In the genomic region with DNA sequence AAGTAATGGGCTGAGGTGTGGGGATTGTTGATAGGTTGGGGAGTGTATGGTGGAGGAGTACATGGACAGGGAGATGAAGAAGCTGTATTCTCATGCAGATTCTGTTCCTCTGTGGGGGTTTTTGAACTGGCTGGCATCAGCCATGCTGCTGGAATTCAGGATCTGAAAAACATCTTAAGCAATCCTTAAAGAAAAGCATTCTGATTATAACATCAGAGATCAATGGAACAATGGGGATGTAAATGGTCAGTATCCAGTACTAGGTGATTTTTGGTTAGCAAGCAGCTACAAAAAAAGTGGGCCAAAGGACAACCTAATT, we compare ENCODE assay signal across 25 cellular contexts.
"Had no signal": no experiment of that assay in that cellular context is flagged by ENCODE, and none has a peak within 500 bp of the region (broad histone marks: within the 10 kb centered on the region; RNA-seq: fewer than 3 reads in every experiment).

No MANE protein-coding gene starts in this region.

- H3K27ac Mint-ChIP-seq: activated CD4-positive, alpha-beta T cell treated with anti-CD3 and anti-CD28 coated beads, Interleukin-2, amount 10 ng/mL, durations not matched to agents 7 days and 5 days; activated CD8-positive, alpha-beta T cell treated with anti-CD3 and anti-CD28 coated beads for 36 hours; activated naive CD4-positive, alpha-beta T cell treated with anti-CD3 and anti-CD28 coated beads, Interleukin-2, amount 50 U/mL, for 72 hours; activated T-helper 2 cell treated with anti-CD3 and anti-CD28 coated beads, Interferon-gamma antibody, Interleukin-2, Interleukin-4, amounts not matched to agents 10 μg/mL and 5 μg/mL and 100 μg/mL, durations not matched to agents 14 hours and 24 hours and 36 hours; mesothelial cell of epicardium; naive B cell; stimulated activated memory B cell treated with anti-CD40 and anti-IgM and Interleukin-4, amounts not matched to agents 10 μg/mL and 1 μg/mL and 100 μg/mL, for 72 hours; stimulated activated naive CD8-positive, alpha-beta T cell treated with anti-CD3 and anti-CD28 coated beads, Interleukin-15, amount 100 ng/mL, for 72 hours had no signal

- H3K4me3 ChIP-seq: gastroesophageal sphincter, pancreas, prostate gland, smooth muscle cell, upper lobe of left lung, vagina had no signal

- H3K4me1 Mint-ChIP-seq: activated CD4-positive, alpha-beta T cell treated with anti-CD3 and anti-CD28 coated beads, Interleukin-2, amount 10 ng/mL, durations not matched to agents 7 days and 5 days; naive B cell; stimulated activated memory B cell treated with anti-CD40 and anti-IgM and Interleukin-4, amounts not matched to agents 10 μg/mL and 1 μg/mL and 100 μg/mL, for 72 hours; stimulated activated naive CD8-positive, alpha-beta T cell treated with anti-CD3 and anti-CD28 coated beads, Interleukin-15, amount 100 ng/mL, for 72 hours had no signal

- H3K9me3 ChIP-seq: pancreas, prostate gland, vagina had no signal

- H3K4me2 ChIP-seq: smooth muscle cell had no signal

- H3K27me3 Mint-ChIP-seq: activated CD4-positive, alpha-beta T cell treated with anti-CD3 and anti-CD28 coated beads, Interleukin-2, amount 10 ng/mL, durations not matched to agents 7 days and 5 days; activated CD8-positive, alpha-beta T cell treated with anti-CD3 and anti-CD28 coated beads for 36 hours; stimulated activated naive CD8-positive, alpha-beta T cell treated with anti-CD3 and anti-CD28 coated beads, Interleukin-15, amount 100 ng/mL, for 72 hours had no signal

- H3K27ac ChIP-seq: gastroesophageal sphincter, pancreas, prostate gland, upper lobe of left lung, vagina had no signal

- DNase-seq: activated CD4-positive, alpha-beta T cell treated with anti-CD3 and anti-CD28 coated beads for 1 hour; activated CD4-positive, alpha-beta T cell treated with anti-CD3 and anti-CD28 coated beads, Interleukin-2, amount 10 ng/mL, durations not matched to agents 7 days and 5 days; activated CD8-positive, alpha-beta T cell treated with anti-CD3 and anti-CD28 coated beads for 36 hours; activated T-cell treated with anti-CD3 and anti-CD28 coated beads, Interleukin-2, amount 50 U/mL, for 48 hours; anterior cingulate cortex; dermis blood vessel endothelial cell; effector CD4-positive, alpha-beta T cell; hippocampal formation; naive B cell; nucleus accumbens; pancreas; stimulated activated CD4-positive, alpha-beta T cell treated with anti-CD3 and anti-CD28 coated beads, Interleukin-1b, Interleukin-23, amount 100 ng/mL, for 48 hours; stimulated activated CD4-positive, alpha-beta T cell treated with anti-CD3 and anti-CD28 coated beads, Interleukin-4, amount 100 ng/mL, for 4 hours; stimulated activated CD8-positive, alpha-beta memory T cell treated with anti-CD3 and anti-CD28 coated beads, Interleukin-4, amount 100 ng/mL, for 48 hours; stimulated activated naive CD8-positive, alpha-beta T cell treated with anti-CD3 and anti-CD28 coated beads, Interleukin-15, amount 100 ng/mL, for 72 hours; substantia nigra; upper lobe of left lung had no signal

- H3K27me3 ChIP-seq: pancreas, upper lobe of left lung, vagina had no signal

- ATAC-seq: activated CD8-positive, alpha-beta T cell treated with anti-CD3 and anti-CD28 coated beads for 36 hours; activated naive CD4-positive, alpha-beta T cell treated with anti-CD3 and anti-CD28 coated beads, Interleukin-2, amount 50 U/mL, for 72 hours; gastroesophageal sphincter; pancreas; stimulated activated memory B cell treated with anti-CD40 and anti-IgM and Interleukin-4, amounts not matched to agents 10 μg/mL and 1 μg/mL and 100 μg/mL, for 72 hours; stimulated activated naive CD8-positive, alpha-beta T cell treated with anti-CD3 and anti-CD28 coated beads, Interleukin-15, amount 100 ng/mL, for 72 hours had no signal

- H3K36me3 Mint-ChIP-seq: naive B cell had no signal

- H3K36me3 ChIP-seq: gastroesophageal sphincter, pancreas, prostate gland, upper lobe of left lung, vagina had no signal

- H3K4me1 ChIP-seq: gastroesophageal sphincter, pancreas, prostate gland, upper lobe of left lung, vagina had no signal

- H3K4me3 Mint-ChIP-seq: activated CD4-positive, alpha-beta T cell treated with anti-CD3 and anti-CD28 coated beads, Interleukin-2, amount 10 ng/mL, durations not matched to agents 7 days and 5 days; activated CD8-positive, alpha-beta T cell treated with anti-CD3 and anti-CD28 coated beads for 36 hours; mesothelial cell of epicardium; naive B cell; stimulated activated memory B cell treated with anti-CD40 and anti-IgM and Interleukin-4, amounts not matched to agents 10 μg/mL and 1 μg/mL and 100 μg/mL, for 72 hours; stimulated activated naive CD8-positive, alpha-beta T cell treated with anti-CD3 and anti-CD28 coated beads, Interleukin-15, amount 100 ng/mL, for 72 hours had no signal
